In genomic region chr2:132272713-132273112, GRCh38 we compare ENCODE assay signal across 2 cellular contexts.
TF ChIP-seq lines count a peak whose summit lies in the region.

No MANE protein-coding gene starts in this region.

TF ChIP-seq in WTC11, 78 proteins besides CTCF, POLR2A, EP300 and RAD21 (continues in another document):
- TF ChIP-seq ZNF281 (CRISPR knock-in tag; IDR thresholded peaks at IDR 0.05) (no peak), ZNF532 (CRISPR knock-in tag; IDR thresholded peaks at IDR 0.05; ENCODE audit: borderline replicate concordance) (no peak), NFATC4 (CRISPR knock-in tag; IDR thresholded peaks at IDR 0.05) (no peak), ZNF219 (CRISPR knock-in tag; IDR thresholded peaks at IDR 0.05; ENCODE audit: borderline replicate concordance) (no peak), SP1 (CRISPR knock-in tag; conservative IDR thresholded peaks at IDR 0.05) (no peak), CREB1 (CRISPR knock-in tag; IDR thresholded peaks at IDR 0.05) (no peak), MLX (CRISPR knock-in tag; IDR thresholded peaks at IDR 0.05) (no peak), ZMAT4 (CRISPR knock-in tag; IDR thresholded peaks at IDR 0.05) (no peak), JUN (CRISPR knock-in tag; IDR thresholded peaks at IDR 0.05) (no peak), AR (CRISPR knock-in tag; IDR thresholded peaks at IDR 0.05) (no peak), RELA (CRISPR knock-in tag; IDR thresholded peaks at IDR 0.05; ENCODE audit: borderline replicate concordance) (no peak), IRF1 (CRISPR knock-in tag; IDR thresholded peaks at IDR 0.05) (no peak), ZNF263 (CRISPR knock-in tag; IDR thresholded peaks at IDR 0.05; ENCODE audit: low read depth) (no peak), FOXJ3 (CRISPR knock-in tag; IDR thresholded peaks at IDR 0.05; ENCODE audit: borderline replicate concordance) (no peak)

TF ChIP-seq in endothelial cell of umbilical vein, 7 proteins besides CTCF, POLR2A, EP300 and RAD21:
- TF ChIP-seq FOS (IDR thresholded peaks at IDR 0.05; ENCODE audit: borderline replicate concordance, insufficient read depth, low read length) = no peak
